ENCODE assay signal across 9 cellular contexts in genomic region chr11:61575886-61576516, GRCh38. TPM values are rescaled to one million over a fixed set of nuclear protein-coding genes. Genes with fewer than 3 reads are reported as not detected.
"Had no signal": no experiment of that assay in that cellular context is flagged by ENCODE, and none has a peak within 500 bp of the region (broad histone marks: within the 10 kb centered on the region; RNA-seq: fewer than 3 reads in every experiment).

No MANE protein-coding gene starts in this region.

- H3K36me3 ChIP-seq: esophagus squamous epithelium, tibial nerve had no signal

- H3K4me3 ChIP-seq: esophagus squamous epithelium, tibial nerve had no signal

- DNase-seq: activated CD4-positive, alpha-beta T cell treated with anti-CD3 and anti-CD28 coated beads, Interleukin-2, amount 50 U/mL, for 1 hour; activated CD4-positive, CD25-positive, alpha-beta regulatory T cell; activated naive CD4-positive, alpha-beta T cell treated with anti-CD3 and anti-CD28 coated beads for 36 hours; activated T-cell treated with anti-CD3 and anti-CD28 coated beads for 4 hours; esophagus squamous epithelium; foreskin fibroblast; mesendoderm; stimulated activated CD4-positive, alpha-beta T cell treated with anti-CD3 and anti-CD28 coated beads, Interleukin-4, amount 100 ng/mL, for 4 hours had no signal

- H3K27ac ChIP-seq: esophagus squamous epithelium, tibial nerve had no signal

- H3K9me3 ChIP-seq: esophagus squamous epithelium, tibial nerve had no signal

RNA-seq across cellular contexts. Expression of gene SYT7, which starts 4.9 kb away (rescaled TPM):
- total RNA-seq: activated naive CD4-positive, alpha-beta T cell treated with anti-CD3 and anti-CD28 coated beads for 36 hours had no signal
